17 cellular contexts compared by ENCODE assay signal in genomic region chr3:69411331-69411730, GRCh38. TPM values are rescaled to one million over a fixed set of nuclear protein-coding genes. Genes with fewer than 3 reads are reported as not detected.
DNase-seq lines count a peak whose midpoint lies in the region; ATAC-seq and TF ChIP-seq lines count a peak whose summit lies in the region.
"Had no signal": no experiment of that assay in that cellular context is flagged by ENCODE, and none has a peak within 500 bp of the region (broad histone marks: within the 10 kb centered on the region; RNA-seq: fewer than 3 reads in every experiment).

No MANE protein-coding gene starts in this region.

- H3K36me3 Mint-ChIP-seq in chondrocyte (ENCODE audit: low read depth) (no peaks in the 10 kb centered on the region), WTC11 (no peaks in the 10 kb centered on the region)

- H3K4me1 Mint-ChIP-seq in chondrocyte (ENCODE audit: low read depth), result peaks cover 19% of the 10 kb centered on the region
- peaks cover 19% of the 10 kb centered on the region for H3K4me1 Mint-ChIP-seq in WTC11

- H3K9me3 Mint-ChIP-seq in chondrocyte (ENCODE audit: low read depth) (no peaks in the 10 kb centered on the region), WTC11 (no peaks in the 10 kb centered on the region)
- H3K9me3 Mint-ChIP-seq: activated CD4-positive, alpha-beta T cell treated with anti-CD3 and anti-CD28 coated beads, Interleukin-2, amount 10 ng/mL, durations not matched to agents 7 days and 5 days; activated naive CD8-positive, alpha-beta T cell treated with anti-CD3 and anti-CD28 coated beads, Interleukin-2, amount 50 U/mL, for 24 hours; activated T-cell treated with anti-CD3 and anti-CD28 coated beads, Interleukin-2, amount 50 U/mL, for 4 hours; T-helper 2 cell treated with Interferon-gamma antibody and Interleukin-4, amounts not matched to agents 5 μg/mL and 100 μg/mL, for 36 hours had no signal

- no peak overlapping the region for H3K4me3 ChIP-seq in BJ (ENCODE audit: low read depth, low read length)
- H3K4me3 ChIP-seq: GM12878 had no signal

- DNase-seq in BJ (ENCODE audit: low read depth), result peak; percentile 47
- DNase-seq in M059J (ENCODE audit: low read depth), result peak; percentile 58
- DNase-seq in chondrocyte (ENCODE audit: low spot score), result no peak
- peak; percentile 60 for DNase-seq in kidney tubule cell (ENCODE audit: low spot score)
- DNase-seq in stimulated activated naive CD8-positive, alpha-beta T cell treated with anti-CD3 and anti-CD28 coated beads, Interleukin-15, Interleukin-2, amounts not matched to agents 100 U/mL and 50 U/mL, for 24 hours, result no peak
- no peak for DNase-seq in inferior parietal cortex (ENCODE audit: extremely low spot score)
- DNase-seq in WTC11 (ENCODE audit: low spot score), result no peak
- DNase-seq in SIG-M5 treated with dmso at 0.1 percent for 504 hours (lab: John Stamatoyannopoulos, UW; ENCODE audit: unreplicated experiment), result no peak
- DNase-seq: activated CD4-positive, alpha-beta T cell treated with anti-CD3 and anti-CD28 coated beads, Interleukin-2, amount 10 ng/mL, durations not matched to agents 7 days and 5 days; activated naive CD8-positive, alpha-beta T cell treated with anti-CD3 and anti-CD28 coated beads, Interleukin-2, amount 50 U/mL, for 24 hours; activated T-cell treated with anti-CD3 and anti-CD28 coated beads, Interleukin-2, amount 50 U/mL, for 4 hours; AML-193; DMS79 treated with DMSO at 0.1 percent for 48 hours; NCI-H2029 treated with DMSO at 0.1 percent for 48 hours had no signal

- ATAC-seq in stimulated activated naive CD8-positive, alpha-beta T cell treated with anti-CD3 and anti-CD28 coated beads, Interleukin-15, Interleukin-2, amounts not matched to agents 100 U/mL and 50 U/mL, for 24 hours, result no peak
- no peak for ATAC-seq in WTC11
- ATAC-seq: activated naive CD8-positive, alpha-beta T cell treated with anti-CD3 and anti-CD28 coated beads, Interleukin-2, amount 50 U/mL, for 24 hours; activated T-cell treated with anti-CD3 and anti-CD28 coated beads, Interleukin-2, amount 50 U/mL, for 4 hours; GM12878 had no signal

- TF ChIP-seq CTCF in BJ (IDR thresholded peaks at IDR 0.05; ENCODE audit: insufficient read depth, low read depth, low read length) (no peak), chondrocyte (IDR thresholded peaks at IDR 0.05) (no peak), WTC11 (IDR thresholded peaks at IDR 0.05) (no peak)

- H3K36me3 ChIP-seq in BJ (ENCODE audit: control insufficient read depth, insufficient read depth, low read length), result no peaks in the 10 kb centered on the region
- H3K36me3 ChIP-seq: neutrophil had no signal

- CTCF ChIA-PET in BJ (lab: Yijun Ruan, JAX) (interaction anchor here (1.1 to 4.4 kb wide), 3 partner anchors 11 to 100 kb away, joined by 3 to 37 read pairs (median 23); no protein-coding TSS in a partner anchor), WTC11 (lab: Charles Lee) (no interaction called here)

- peak overlapping the region; percentile 30 for H3K27ac Mint-ChIP-seq in chondrocyte (ENCODE audit: unreplicated experiment)
- no peak overlapping the region for H3K27ac Mint-ChIP-seq in WTC11
- H3K27ac Mint-ChIP-seq: activated CD4-positive, alpha-beta T cell treated with anti-CD3 and anti-CD28 coated beads, Interleukin-2, amount 10 ng/mL, durations not matched to agents 7 days and 5 days; activated naive CD8-positive, alpha-beta T cell treated with anti-CD3 and anti-CD28 coated beads, Interleukin-2, amount 50 U/mL, for 24 hours; T-helper 2 cell treated with Interferon-gamma antibody and Interleukin-4, amounts not matched to agents 5 μg/mL and 100 μg/mL, for 36 hours had no signal

- no peak overlapping the region for H3K4me3 Mint-ChIP-seq in chondrocyte (ENCODE audit: unreplicated experiment)
- H3K4me3 Mint-ChIP-seq in WTC11, result no peak overlapping the region
- H3K4me3 Mint-ChIP-seq: activated CD4-positive, alpha-beta T cell treated with anti-CD3 and anti-CD28 coated beads, Interleukin-2, amount 10 ng/mL, durations not matched to agents 7 days and 5 days; activated naive CD8-positive, alpha-beta T cell treated with anti-CD3 and anti-CD28 coated beads, Interleukin-2, amount 50 U/mL, for 24 hours; activated T-cell treated with anti-CD3 and anti-CD28 coated beads, Interleukin-2, amount 50 U/mL, for 4 hours; T-helper 2 cell treated with Interferon-gamma antibody and Interleukin-4, amounts not matched to agents 5 μg/mL and 100 μg/mL, for 36 hours had no signal

- POLR2A ChIA-PET in BJ (lab: Charles Lee), result no interaction called here
- POLR2A ChIA-PET in WTC11 (lab: Charles Lee), result no interaction called here

- no peaks in the 10 kb centered on the region for H3K27me3 ChIP-seq in BJ (ENCODE audit: control insufficient read depth, insufficient read depth, low read length)
- H3K27me3 ChIP-seq: neutrophil had no signal

- H3K27me3 Mint-ChIP-seq in chondrocyte (ENCODE audit: low read depth) (no peaks in the 10 kb centered on the region), WTC11 (ENCODE audit: low read depth) (no peaks in the 10 kb centered on the region)

TF ChIP-seq in WTC11, 78 proteins besides CTCF, POLR2A, EP300 and RAD21 (continues in another document):
- TF ChIP-seq ZNF219 (CRISPR knock-in tag; IDR thresholded peaks at IDR 0.05; ENCODE audit: borderline replicate concordance) (no peak), ZNF416 (CRISPR knock-in tag; IDR thresholded peaks at IDR 0.05) (no peak), PREB (CRISPR knock-in tag; IDR thresholded peaks at IDR 0.05; ENCODE audit: borderline replicate concordance) (no peak), ZNF396 (CRISPR knock-in tag; IDR thresholded peaks at IDR 0.05; ENCODE audit: borderline replicate concordance) (no peak), IRF1 (CRISPR knock-in tag; IDR thresholded peaks at IDR 0.05) (no peak), ZNF138 (CRISPR knock-in tag; conservative IDR thresholded peaks at IDR 0.05) (no peak), TEAD4 (CRISPR knock-in tag; IDR thresholded peaks at IDR 0.05) (no peak), ZSCAN18 (CRISPR knock-in tag; IDR thresholded peaks at IDR 0.05) (no peak), OVOL2 (CRISPR knock-in tag; IDR thresholded peaks at IDR 0.05; ENCODE audit: borderline replicate concordance) (no peak), ZNF423 (CRISPR knock-in tag; IDR thresholded peaks at IDR 0.05) (no peak)

RNA-seq across cellular contexts. Expression of gene FRMD4B, which starts 25.4 kb away (rescaled TPM):
- 0.09 and 0.18 TPM in 2 replicates for polyA plus RNA-seq in BJ (2011; rRNA removed)
- polyA minus RNA-seq in BJ (2011; rRNA and poly(A)+ RNA removed), result 0.05 TPM in 2 replicates
- 0.07 and 0.25 TPM in 2 replicates for total RNA-seq in M059J (2014; rRNA removed; shearing (Covaris generic))
- total RNA-seq in chondrocyte (3.7 to 10.6 TPM (median 4.1 TPM) in 3 replicates), WTC11 (2021) (4.0 to 6.7 TPM (median 5.9 TPM) in 3 replicates)

Comparison
In these comparisons a context has a peak if more than half of its experiments do, and no peak if none do; other contexts are left out.
1. DNase-seq: peak in BJ (single experiment), M059J (single experiment) and kidney tubule cell (single experiment); none in chondrocyte (single experiment), stimulated activated naive CD8-positive, alpha-beta T cell treated with anti-CD3 and anti-CD28 coated beads, Interleukin-15, Interleukin-2, amounts not matched to agents 100 U/mL and 50 U/mL, for 24 hours (single experiment), inferior parietal cortex (single experiment), WTC11 (single experiment) and SIG-M5 treated with dmso at 0.1 percent for 504 hours (single experiment).